21 cellular contexts compared by ENCODE assay signal in the genomic region with DNA sequence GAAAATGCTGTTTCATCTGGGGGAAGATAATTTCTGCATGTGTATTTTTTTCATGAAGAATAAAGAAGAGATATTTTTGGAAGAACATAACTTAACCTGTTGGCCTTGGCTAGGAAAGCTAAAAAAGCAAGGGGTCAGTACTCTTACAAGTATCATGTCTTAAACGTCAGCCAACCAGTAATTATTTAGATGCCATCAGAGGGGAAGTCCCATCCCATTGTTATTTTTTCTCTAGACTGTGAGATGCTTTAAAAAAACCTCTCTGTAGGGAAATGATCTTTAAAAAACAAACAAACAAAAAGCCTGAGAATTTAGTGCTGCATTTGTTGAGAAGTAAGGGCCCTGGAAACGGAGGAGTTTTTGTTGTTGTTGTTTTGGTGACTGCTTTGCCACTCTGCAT.
DNase-seq lines count a peak whose midpoint lies in the region; ATAC-seq and TF ChIP-seq lines count a peak whose summit lies in the region.
"Had no signal": no experiment of that assay in that cellular context is flagged by ENCODE, and none has a peak within 500 bp of the region (broad histone marks: within the 10 kb centered on the region; RNA-seq: fewer than 3 reads in every experiment).

No MANE protein-coding gene starts in this region.

- in situ Hi-C loops in astrocyte of the spinal cord (cut with HindIII; ENCODE audit: low sequenced_read_pairs), result no loop called here

- TF ChIP-seq CTCF in astrocyte of the spinal cord (IDR thresholded peaks at IDR 0.05; ENCODE audit: low read depth, low read length), result no peak
- TF ChIP-seq CTCF in fibroblast of villous mesenchyme (IDR thresholded peaks at IDR 0.05; ENCODE audit: insufficient read depth, low read depth, low read length), result no peak

- no peak for ATAC-seq in GM21515 (IDR thresholded peaks at IDR 0.05; ENCODE audit: unreplicated experiment)
- ATAC-seq: activated T-helper 17 cell treated with anti-CD3 and anti-CD28 coated beads, Interleukin-2, amount 50 U/mL, for 72 hours; lower lobe of right lung; mucosa of descending colon had no signal

- peak; percentile 48 for DNase-seq in NCI-H2227 treated with DMSO at 0.1 percent for 48 hours (lab: John Stamatoyannopoulos, UW)
- DNase-seq in NCI-H2227 (lab: John Stamatoyannopoulos, UW; ENCODE audit: unreplicated experiment), result no peak
- DNase-seq in astrocyte of the spinal cord (ENCODE audit: low read depth, low spot score), result peak; percentile 18
- peak; percentile 13 for DNase-seq in fibroblast of villous mesenchyme (ENCODE audit: low read depth)
- DNase-seq in smooth muscle cell of the brain vasculature (ENCODE audit: low read depth, low spot score), result peak; percentile 56
- no peak for DNase-seq in NCI-H82 treated with DMSO at 0.1 percent for 48 hours (lab: John Stamatoyannopoulos, UW; ENCODE audit: unreplicated experiment)
- no peak for DNase-seq in inferior parietal cortex (ENCODE audit: extremely low spot score)
- DNase-seq: activated CD4-positive, alpha-beta memory T cell treated with anti-CD3 and anti-CD28 coated beads, Interleukin-2, amount 10 ng/mL, durations not matched to agents 7 days and 5 days; activated CD4-positive, alpha-beta T cell treated with anti-CD3 and anti-CD28 coated beads for 1 hour; CD4-positive, CD25-positive, alpha-beta regulatory T cell; cortex of kidney; islet precursor cell; lower lobe of right lung; mucosa of descending colon; NCI-H1105; NCI-H1930 had no signal

- H3K4me3 ChIP-seq in astrocyte of the spinal cord (ENCODE audit: low read depth, low read length) (no peak overlapping the region), fibroblast of villous mesenchyme (ENCODE audit: low read depth, low read length) (no peak overlapping the region)
- H3K4me3 ChIP-seq: cardiac muscle cell, lower lobe of right lung, mucosa of descending colon, thoracic aorta, vagina had no signal

Comparison
In these comparisons a context has a peak if more than half of its experiments do, and no peak if none do; other contexts are left out.
1. DNase-seq: peak in NCI-H2227 treated with DMSO at 0.1 percent for 48 hours (single experiment), astrocyte of the spinal cord (single experiment), fibroblast of villous mesenchyme (single experiment) and smooth muscle cell of the brain vasculature (single experiment); none in NCI-H2227 (single experiment), NCI-H82 treated with DMSO at 0.1 percent for 48 hours (single experiment) and inferior parietal cortex (single experiment).